ENCODE assay signal across 1 cellular context in genomic region chr7:29196971-29197370, GRCh38.
TF ChIP-seq lines count a peak whose summit lies in the region.

No MANE protein-coding gene starts in this region.

TF ChIP-seq in GM12878, 131 proteins besides CTCF, POLR2A, EP300 and RAD21:
- TF ChIP-seq YY1 (IDR thresholded peaks at IDR 0.05; ENCODE audit: low read depth, low read length) = no peak
- peak; percentile 10 for TF ChIP-seq MEF2B (IDR thresholded peaks at IDR 0.05; ENCODE audit: partially characterized antibody, poor library complexity, severe bottlenecking)
- no peak for TF ChIP-seq TCF3 (IDR thresholded peaks at IDR 0.05; ENCODE audit: borderline replicate concordance, insufficient read depth, low read depth, low read length)
- TF ChIP-seq CUX1 (IDR thresholded peaks at IDR 0.05; ENCODE audit: insufficient replicate concordance, low read depth, low read length) = no peak
